Comparison of ENCODE assay signal across 8 cellular contexts in genomic region chr3:48716508-48716981, GRCh38. TPM values are rescaled to one million over a fixed set of nuclear protein-coding genes. Genes with fewer than 3 reads are reported as not detected.
DNase-seq lines count a peak whose midpoint lies in the region; ATAC-seq and TF ChIP-seq lines count a peak whose summit lies in the region.

No MANE protein-coding gene starts in this region.

- 1% methylated on average over 9 to 15 of the region's 16 CpGs for WGBS in gastroesophageal sphincter (ENCODE audit: low coverage in 1 of 2), 2 donors

- H3K4me1 ChIP-seq in Loucy (ENCODE audit: insufficient read depth, low read length, poor library complexity, severe bottlenecking): peaks cover 32% of the 10 kb centered on the region
- peaks cover 4 to 55% (median 16%) of the 10 kb centered on the region in 3 donors for H3K4me1 ChIP-seq in gastroesophageal sphincter

- no peak for ATAC-seq in gastroesophageal sphincter
- ATAC-seq in sciatic nerve: peak; percentile 17
- no peak for ATAC-seq in HG02884 (IDR thresholded peaks at IDR 0.05; ENCODE audit: unreplicated experiment)

- no peak for TF ChIP-seq EP300 in gastroesophageal sphincter (IDR thresholded peaks at IDR 0.05)

- no peaks in the 10 kb centered on the region for H3F3A ChIP-seq in Loucy (ENCODE audit: low read depth)

- H3K36me3 ChIP-seq in BJ (ENCODE audit: control insufficient read depth, insufficient read depth, low read length) (peaks cover 3% of the 10 kb centered on the region; the same call in 1 of the 2 replicates), Loucy (ENCODE audit: insufficient read depth, low read length) (peaks cover 4% of the 10 kb centered on the region; the same call in 1 of the 2 replicates), gastroesophageal sphincter (peaks cover 0 to 36% of the 10 kb centered on the region in 2 donors)

- peaks cover 55% of the 10 kb centered on the region for H3K79me2 ChIP-seq in Loucy (ENCODE audit: insufficient read depth, low read length)

- no peaks in the 10 kb centered on the region for H3K9me2 ChIP-seq in Loucy (replicated peaks; ENCODE audit: low read depth, low read length)

- H3K9me3 ChIP-seq in Loucy (ENCODE audit: insufficient read depth, low read depth, low read length) (no peaks in the 10 kb centered on the region), gastroesophageal sphincter (no peaks in the 10 kb centered on the region)

- CTCF ChIA-PET in BJ (lab: Yijun Ruan, JAX): interaction anchor here (1.1 to 5.5 kb wide), 2 partner anchors 21 to 157 kb away, joined by 3 to 34 read pairs; no protein-coding TSS in a partner anchor

- TF ChIP-seq CTCF in BJ (IDR thresholded peaks at IDR 0.05; ENCODE audit: insufficient read depth, low read depth, low read length): no peak
- TF ChIP-seq CTCF in Loucy (conservative IDR thresholded peaks at IDR 0.05; ENCODE audit: low read length): no peak
- TF ChIP-seq CTCF in gastroesophageal sphincter (IDR thresholded peaks at IDR 0.05): no peak

- peak overlapping the region; percentile 68 to 86 (median 84) for H3K27ac ChIP-seq in gastroesophageal sphincter

- peaks cover 45% of the 10 kb centered on the region for H4K20me1 ChIP-seq in Loucy (ENCODE audit: insufficient read depth, low read length, poor library complexity, severe bottlenecking)

- H3K4me3 ChIP-seq in BJ (ENCODE audit: low read depth, low read length) (peak overlapping the region; percentile 93), Loucy (ENCODE audit: low read length, poor library complexity, severe bottlenecking) (peak overlapping the region; percentile 93), gastroesophageal sphincter (peak overlapping the region; percentile 90 to 99)

- H3K4me2 ChIP-seq in Loucy (ENCODE audit: low read depth, low read length, poor library complexity, severe bottlenecking): peak overlapping the region; percentile 80

- peak overlapping the region; percentile 78 for H2AFZ ChIP-seq in Loucy (ENCODE audit: low read length)

- intact Hi-C loops in sciatic nerve (cut with DNase I): no loop called here

- H3K27me3 ChIP-seq in BJ (ENCODE audit: control insufficient read depth, insufficient read depth, low read length): no peaks in the 10 kb centered on the region
- no peaks in the 10 kb centered on the region for H3K27me3 ChIP-seq in Loucy (ENCODE audit: insufficient read depth, low read length, poor library complexity, severe bottlenecking)
- H3K27me3 ChIP-seq in gastroesophageal sphincter: no peaks in the 10 kb centered on the region

- peak overlapping the region; percentile 99 for H3K9ac ChIP-seq in Loucy (ENCODE audit: low read depth, low read length, poor library complexity, severe bottlenecking)

- TF ChIP-seq POLR2A in gastroesophageal sphincter (IDR thresholded peaks at IDR 0.05): no peak

- POLR2A ChIA-PET in BJ (lab: Charles Lee): interaction anchor here (1.1 kb wide), 1 partner anchor 20 kb away, joined by 3 read pairs; no protein-coding TSS in a partner anchor

- no peak for DNase-seq in BJ (ENCODE audit: low read depth)
- peak; percentile 48 for DNase-seq in activated T-cell treated with anti-CD3 and anti-CD28 coated beads, Interleukin-2, amount 50 U/mL, for 48 hours
- DNase-seq in sciatic nerve (ENCODE audit: low spot score): no peak
- no peak for DNase-seq in COLO829 (ENCODE audit: low spot score)
- no peak for DNase-seq in mucosa of gallbladder (ENCODE audit: low spot score)

RNA-seq across cellular contexts. Expression of gene IP6K2, which starts 0.5 kb away (rescaled TPM):
- 65.5 and 89.9 TPM in 2 replicates for polyA plus RNA-seq in BJ (2011; rRNA removed)
- polyA minus RNA-seq in BJ (2011; rRNA and poly(A)+ RNA removed): 35.0 and 47.2 TPM in 2 replicates
- total RNA-seq in gastroesophageal sphincter (10 to 100 TPM; 44.5 to 52.8 (median 48.1) TPM), sciatic nerve (104 TPM), mucosa of gallbladder (98.3 TPM)

RNA-seq across cellular contexts. Expression of gene NCKIPSD, which starts 30.8 kb away (rescaled TPM):
- 21.5 and 34.9 TPM in 2 replicates for polyA plus RNA-seq in BJ (2011; rRNA removed)
- polyA minus RNA-seq in BJ (2011; rRNA and poly(A)+ RNA removed): 38.7 and 54.5 TPM in 2 replicates
- total RNA-seq in gastroesophageal sphincter (10 to 100 TPM; 19.0 to 32.5 (median 21.1) TPM), sciatic nerve (29.3 TPM), mucosa of gallbladder (42.3 TPM)

RNA-seq across cellular contexts. Expression of gene CELSR3, which starts 53.9 kb away (rescaled TPM):
- 0.55 and 0.88 TPM in 2 replicates for polyA plus RNA-seq in BJ (2011; rRNA removed)
- 1.7 TPM in 2 replicates for polyA minus RNA-seq in BJ (2011; rRNA and poly(A)+ RNA removed)
- total RNA-seq in gastroesophageal sphincter (1 to 10 TPM in 1 of 4 donors, under 1 TPM in 3; 0.40 to 1.0 (median 0.66) TPM), sciatic nerve (1.5 TPM), mucosa of gallbladder (0.75 TPM)

Comparison
In these comparisons a context has a peak if more than half of its experiments do, and no peak if none do; other contexts are left out.
1. DNase-seq: peak in activated T-cell treated with anti-CD3 and anti-CD28 coated beads, Interleukin-2, amount 50 U/mL, for 48 hours (2 of 2); none in BJ (single experiment), sciatic nerve (single experiment), COLO829 (single experiment) and mucosa of gallbladder (single experiment).
2. Peak in every context shown above with its lines, with median percentiles within 50 percentile points of each other: H3K4me3 ChIP-seq.